Comparison of ENCODE assay signal across 15 cellular contexts in the genomic region with DNA sequence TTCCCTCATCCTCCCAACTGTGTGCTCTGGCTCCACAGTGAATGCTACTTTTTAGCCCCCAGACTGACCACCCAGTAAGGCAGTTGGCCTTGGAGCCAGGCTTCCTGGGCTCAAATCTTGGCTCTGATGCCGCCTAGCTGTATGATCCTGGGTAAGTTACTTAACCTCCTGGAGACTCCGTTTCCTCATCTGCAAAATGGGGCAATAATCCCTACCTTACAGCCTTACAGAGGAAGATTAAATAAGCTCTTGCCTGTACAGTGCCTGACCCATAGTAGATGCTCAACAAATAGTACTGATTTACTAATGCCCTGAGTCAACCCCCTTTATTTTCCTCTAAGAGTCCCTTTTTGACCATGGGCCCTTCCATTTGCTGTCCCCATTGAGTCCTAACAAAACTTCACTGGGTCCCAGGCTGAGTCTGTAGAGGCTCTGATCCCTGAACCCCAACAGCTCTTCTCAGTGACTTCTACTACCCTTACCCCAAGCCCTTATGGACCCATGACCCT. TPM values are rescaled to one million over a fixed set of nuclear protein-coding genes. Genes with fewer than 3 reads are reported as not detected.
DNase-seq lines count a peak whose midpoint lies in the region; ATAC-seq, FAIRE-seq and TF ChIP-seq lines count a peak whose summit lies in the region.
"Had no signal": no experiment of that assay in that cellular context is flagged by ENCODE, and none has a peak within 500 bp of the region (broad histone marks: within the 10 kb centered on the region; RNA-seq: fewer than 3 reads in every experiment).

No MANE protein-coding gene starts in this region.

- peaks cover 1% of the 10 kb centered on the region for H3K36me3 Mint-ChIP-seq in chondrocyte (ENCODE audit: low read depth)

- H3K4me1 ChIP-seq in A549 = peaks cover 70% of the 10 kb centered on the region
- H3K4me1 ChIP-seq in Loucy (ENCODE audit: insufficient read depth, low read length, poor library complexity, severe bottlenecking) = peaks cover 18% of the 10 kb centered on the region
- H3K4me1 ChIP-seq in mucosa of rectum (ENCODE audit: control insufficient read depth in 2 of 2, insufficient read depth in 2 of 2, low read length in 2 of 2) = peaks cover 10 to 17% of the 10 kb centered on the region in 2 donors

- H3K27me3 ChIP-seq in Loucy (ENCODE audit: insufficient read depth, low read length, poor library complexity, severe bottlenecking) = no peaks in the 10 kb centered on the region
- H3K27me3 ChIP-seq in mucosa of rectum (ENCODE audit: control insufficient read depth in 2 of 2, insufficient read depth in 2 of 2, low read length in 2 of 2) = no peaks in the 10 kb centered on the region
- H3K27me3 ChIP-seq: gastrocnemius medialis, MG63 had no signal

- H2AFZ ChIP-seq in Loucy (ENCODE audit: low read length) = no peak overlapping the region

- no peak for TF ChIP-seq CTCF in A549 (IDR thresholded peaks at IDR 0.05)
- no peak for TF ChIP-seq CTCF in Loucy (conservative IDR thresholded peaks at IDR 0.05; ENCODE audit: low read length)
- no peak for TF ChIP-seq CTCF in chondrocyte (IDR thresholded peaks at IDR 0.05)

- no peak overlapping the region for H3K4me3 Mint-ChIP-seq in chondrocyte (ENCODE audit: unreplicated experiment)
- H3K4me3 Mint-ChIP-seq: activated CD8-positive, alpha-beta T cell treated with anti-CD3 and anti-CD28 coated beads for 36 hours; effector memory CD8-positive, alpha-beta T cell; naive thymus-derived CD4-positive, alpha-beta T cell had no signal

- CTCF ChIA-PET in A549 (lab: Yijun Ruan, JAX) = interaction anchor here (1.9 to 2.8 kb wide), 2 partner anchors 11 to 25 kb away, joined by 10 to 11 read pairs; no protein-coding TSS in a partner anchor

- H3K9me3 Mint-ChIP-seq in chondrocyte (ENCODE audit: low read depth) = no peaks in the 10 kb centered on the region
- H3K9me3 Mint-ChIP-seq: activated CD8-positive, alpha-beta T cell treated with anti-CD3 and anti-CD28 coated beads for 36 hours; effector memory CD8-positive, alpha-beta T cell had no signal

- H3K9ac ChIP-seq in Loucy (ENCODE audit: low read depth, low read length, poor library complexity, severe bottlenecking) = peak overlapping the region; percentile 33
- H3K9ac ChIP-seq in mucosa of rectum (ENCODE audit: low read depth in 1 of 2, low read length in 2 of 2) = peak overlapping the region in 1 of 2 donors; percentile 13

- FAIRE-seq in A549 (lab: Jason Lieb, UNC) = no peak

- H3K36me3 ChIP-seq in Loucy (ENCODE audit: insufficient read depth, low read length) = peaks cover 31% of the 10 kb centered on the region; the same call in 1 of the 2 replicates
- H3K36me3 ChIP-seq in mucosa of rectum (ENCODE audit: control insufficient read depth in 2 of 2, insufficient read depth in 2 of 2, low read length in 2 of 2) = peaks cover 6 to 22% of the 10 kb centered on the region in 2 donors
- H3K36me3 ChIP-seq: gastrocnemius medialis, MG63 had no signal

- 100% methylated on average over 2 of the region's 2 CpGs for WGBS in A549 (ENCODE audit: missing lambda C conversion rate)

- no peaks in the 10 kb centered on the region for H3F3A ChIP-seq in Loucy (ENCODE audit: low read depth)

- H3K4me3 ChIP-seq in A549 (no peak overlapping the region), Loucy (ENCODE audit: low read length, poor library complexity, severe bottlenecking) (no peak overlapping the region), mucosa of rectum (ENCODE audit: low read length in 2 of 2) (no peak overlapping the region)
- H3K4me3 ChIP-seq: gastrocnemius medialis, MG63 had no signal

- peak overlapping the region; percentile 89 for H3K27ac Mint-ChIP-seq in chondrocyte (ENCODE audit: unreplicated experiment)
- H3K27ac Mint-ChIP-seq: activated CD8-positive, alpha-beta T cell treated with anti-CD3 and anti-CD28 coated beads for 36 hours; naive thymus-derived CD4-positive, alpha-beta T cell had no signal

- H3K27me3 Mint-ChIP-seq in chondrocyte (ENCODE audit: low read depth) = no peaks in the 10 kb centered on the region
- H3K27me3 Mint-ChIP-seq: activated CD8-positive, alpha-beta T cell treated with anti-CD3 and anti-CD28 coated beads for 36 hours; effector memory CD8-positive, alpha-beta T cell; naive thymus-derived CD4-positive, alpha-beta T cell had no signal

- H3K4me2 ChIP-seq in A549 (peak overlapping the region; percentile 77), Loucy (ENCODE audit: low read depth, low read length, poor library complexity, severe bottlenecking) (peak overlapping the region; percentile 13)

- no peak for TF ChIP-seq POLR2A in A549 (IDR thresholded peaks at IDR 0.05; ENCODE audit: low read length)

- peaks cover 49% of the 10 kb centered on the region for H3K4me1 Mint-ChIP-seq in chondrocyte (ENCODE audit: low read depth)

- no peak for DNase-seq in A549 (ENCODE audit: low read depth in 1 of 2, low spot score in 1 of 2)
- no peak for DNase-seq in chondrocyte (ENCODE audit: low spot score)
- DNase-seq in NCI-H2107 (lab: John Stamatoyannopoulos, UW) = no peak
- no peak for DNase-seq in superior temporal gyrus (ENCODE audit: extremely low spot score)
- DNase-seq in ureter (ENCODE audit: low spot score) = no peak
- no peak for DNase-seq in HCEC 1CT
- DNase-seq: activated CD8-positive, alpha-beta T cell treated with anti-CD3 and anti-CD28 coated beads for 36 hours; activated effector memory CD4-positive, alpha-beta T cell treated with Interleukin-2 at 50 U/mL for 16 hours; effector memory CD8-positive, alpha-beta T cell; gastrocnemius medialis; naive thymus-derived CD4-positive, alpha-beta T cell had no signal

- H3K27ac ChIP-seq in A549 = peak overlapping the region; percentile 89 to 92
- peak overlapping the region; percentile 53 to 57 for H3K27ac ChIP-seq in mucosa of rectum (ENCODE audit: low read depth in 2 of 2, low read length in 2 of 2)
- H3K27ac ChIP-seq: gastrocnemius medialis had no signal

- no peaks in the 10 kb centered on the region for H3K9me2 ChIP-seq in Loucy (replicated peaks; ENCODE audit: low read depth, low read length)

- POLR2A ChIA-PET in A549 (lab: Yijun Ruan, JAX) = no interaction called here

- no peaks in the 10 kb centered on the region for H3K9me3 ChIP-seq in A549
- H3K9me3 ChIP-seq in Loucy (ENCODE audit: insufficient read depth, low read depth, low read length) = no peaks in the 10 kb centered on the region
- H3K9me3 ChIP-seq in mucosa of rectum (ENCODE audit: control insufficient read depth in 2 of 2, low read length in 2 of 2) = no peaks in the 10 kb centered on the region
- H3K9me3 ChIP-seq: gastrocnemius medialis, MG63 had no signal

- no peak for TF ChIP-seq RAD21 in A549 (conservative IDR thresholded peaks at IDR 0.05 in 1 of 2, IDR thresholded peaks at IDR 0.05 in 1 of 2)

- no peaks in the 10 kb centered on the region for H4K20me1 ChIP-seq in Loucy (ENCODE audit: insufficient read depth, low read length, poor library complexity, severe bottlenecking)

- no peak for TF ChIP-seq EP300 in A549 (IDR thresholded peaks at IDR 0.05)

- no peak for ATAC-seq in A549
- ATAC-seq: activated CD8-positive, alpha-beta T cell treated with anti-CD3 and anti-CD28 coated beads for 36 hours; effector memory CD8-positive, alpha-beta T cell; naive thymus-derived CD4-positive, alpha-beta T cell; Right ventricle myocardium inferior had no signal

- no peaks in the 10 kb centered on the region for H3K79me2 ChIP-seq in Loucy (ENCODE audit: insufficient read depth, low read length)

TF ChIP-seq in A549, 52 proteins besides CTCF, POLR2A, EP300 and RAD21 (continues in another document):
- TF ChIP-seq RCOR1 (IDR thresholded peaks at IDR 0.05; ENCODE audit: low read depth, low read length) (no peak), CBX2 (IDR thresholded peaks at IDR 0.05; ENCODE audit: borderline replicate concordance, low read depth) (no peak), SREBF2 (IDR thresholded peaks at IDR 0.05) (no peak), FOXS1 (CRISPR knock-in tag; IDR thresholded peaks at IDR 0.05) (no peak), ZFP36 (IDR thresholded peaks at IDR 0.05; ENCODE audit: borderline replicate concordance, partially characterized antibody) (no peak), ZSCAN20 (CRISPR knock-in tag; IDR thresholded peaks at IDR 0.05) (no peak), REST (IDR thresholded peaks at IDR 0.05) (no peak), FOSB (CRISPR knock-in tag; IDR thresholded peaks at IDR 0.05) (no peak), NR3C1 (IDR thresholded peaks at IDR 0.05) (no peak)

RNA-seq across cellular contexts. Expression of gene FOXP4, which starts 31.2 kb away (rescaled TPM):
- polyA plus RNA-seq in A549 (2011; rRNA removed) (2.6 and 3.2 TPM in 2 replicates), A549 (2017; fragmentation: RNase III; extraction: RNeasy Plus Mini Kit Qiagen cat#74134 plus additional on column Dnase treatment) (12.5 to 14.5 TPM (median 14.2 TPM) in 3 replicates)
- 8.7 and 13.3 TPM in 2 replicates for polyA plus RNA-seq in A549 (2012; cell fraction: cytosol; rRNA removed)
- polyA plus RNA-seq in A549 (2012; cell fraction: nucleus; rRNA removed) = 12.8 and 21.3 TPM in 2 replicates
- 4.1 and 5.5 TPM in 2 replicates for polyA minus RNA-seq in A549 (2011; rRNA and poly(A)+ RNA removed)
- total RNA-seq in chondrocyte (17.2 to 19.8 TPM (median 18.6 TPM) in 3 replicates), ureter (25.1 TPM)
